Comparison of ENCODE assay signal across 18 cellular contexts in the genomic region with DNA sequence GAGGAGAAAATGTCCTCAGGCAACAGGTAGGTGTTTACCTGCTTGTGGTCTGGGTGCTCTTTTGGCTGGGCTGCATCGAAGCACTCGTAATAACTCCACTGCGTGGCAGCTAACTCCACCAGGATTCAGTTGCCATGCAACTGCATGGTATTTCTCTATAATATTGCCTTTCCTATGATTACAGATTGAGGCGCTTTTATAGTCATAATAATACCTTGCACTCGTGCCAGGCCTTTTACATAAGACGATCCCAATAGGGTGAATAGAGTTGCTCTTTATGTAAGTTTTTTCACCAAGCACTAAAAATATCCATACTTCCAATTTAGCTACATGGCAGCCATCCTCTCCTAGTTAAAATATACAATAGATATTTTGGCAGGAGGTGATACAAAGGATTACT.
"Had no signal": no experiment of that assay in that cellular context is flagged by ENCODE, and none has a peak within 500 bp of the region (broad histone marks: within the 10 kb centered on the region; RNA-seq: fewer than 3 reads in every experiment).

No MANE protein-coding gene starts in this region.

- ATAC-seq: activated naive CD8-positive, alpha-beta T cell treated with anti-CD3 and anti-CD28 coated beads, Interleukin-2, amount 50 U/mL, for 24 hours; activated T-helper 17 cell treated with anti-CD3 and anti-CD28 coated beads, Interleukin-2, amount 50 U/mL, for 72 hours; heart left ventricle; naive thymus-derived CD8-positive, alpha-beta T cell; stimulated activated memory B cell treated with anti-CD40 and anti-IgM and Interleukin-4, amounts not matched to agents 10 μg/mL and 1 μg/mL and 100 μg/mL, for 72 hours had no signal

- H3K4me3 Mint-ChIP-seq: activated naive CD8-positive, alpha-beta T cell treated with anti-CD3 and anti-CD28 coated beads, Interleukin-2, amount 50 U/mL, for 24 hours; activated T-helper 17 cell treated with anti-CD3 and anti-CD28 coated beads, Interleukin-2, amount 50 U/mL, for 72 hours; dendritic cell treated with granulocyte-macrophage colony-stimulating factor and Interleukin-4, amounts not matched to agents 40 ng/mL and 50 ng/mL, for 4 days; immature natural killer cell; naive thymus-derived CD8-positive, alpha-beta T cell; stimulated activated memory B cell treated with anti-CD40 and anti-IgM and Interleukin-4, amounts not matched to agents 10 μg/mL and 1 μg/mL and 100 μg/mL, for 72 hours had no signal

- H3K4me1 Mint-ChIP-seq: activated naive CD8-positive, alpha-beta T cell treated with anti-CD3 and anti-CD28 coated beads, Interleukin-2, amount 50 U/mL, for 24 hours; activated T-helper 17 cell treated with anti-CD3 and anti-CD28 coated beads, Interleukin-2, amount 50 U/mL, for 72 hours; immature natural killer cell; naive thymus-derived CD8-positive, alpha-beta T cell; stimulated activated memory B cell treated with anti-CD40 and anti-IgM and Interleukin-4, amounts not matched to agents 10 μg/mL and 1 μg/mL and 100 μg/mL, for 72 hours had no signal

- H3K27me3 Mint-ChIP-seq: dendritic cell treated with granulocyte-macrophage colony-stimulating factor and Interleukin-4, amounts not matched to agents 40 ng/mL and 50 ng/mL, for 4 days; stimulated activated memory B cell treated with anti-CD40 and anti-IgM and Interleukin-4, amounts not matched to agents 10 μg/mL and 1 μg/mL and 100 μg/mL, for 72 hours had no signal

- DNase-seq: activated CD4-positive, alpha-beta T cell treated with anti-CD3 and anti-CD28 coated beads for 1 hour; activated CD4-positive, alpha-beta T cell treated with anti-CD3 and anti-CD28 coated beads, Interleukin-2, amount 50 U/mL, for 4 hours; activated naive CD4-positive, alpha-beta T cell treated with Interleukin-2 at 50 U/mL for 16 hours; activated naive CD8-positive, alpha-beta T cell treated with anti-CD3 and anti-CD28 coated beads, Interleukin-2, amount 50 U/mL, for 24 hours; aorta; cerebellar nuclear complex; effector memory CD4-positive, alpha-beta T cell; foreskin melanocyte; heart left ventricle; immature natural killer cell; mesenchymal stem cell; naive thymus-derived CD8-positive, alpha-beta T cell; retina; stimulated activated CD4-positive, alpha-beta T cell treated with anti-CD3 and anti-CD28 coated beads, Interleukin-2, amount 100 ng/mL, for 48 hours; thyroid gland had no signal

- H3K9me3 Mint-ChIP-seq: activated naive CD8-positive, alpha-beta T cell treated with anti-CD3 and anti-CD28 coated beads, Interleukin-2, amount 50 U/mL, for 24 hours; activated T-helper 17 cell treated with anti-CD3 and anti-CD28 coated beads, Interleukin-2, amount 50 U/mL, for 72 hours; stimulated activated memory B cell treated with anti-CD40 and anti-IgM and Interleukin-4, amounts not matched to agents 10 μg/mL and 1 μg/mL and 100 μg/mL, for 72 hours had no signal

- H3K27ac Mint-ChIP-seq: activated naive CD8-positive, alpha-beta T cell treated with anti-CD3 and anti-CD28 coated beads, Interleukin-2, amount 50 U/mL, for 24 hours; activated T-helper 17 cell treated with anti-CD3 and anti-CD28 coated beads, Interleukin-2, amount 50 U/mL, for 72 hours; dendritic cell treated with granulocyte-macrophage colony-stimulating factor and Interleukin-4, amounts not matched to agents 40 ng/mL and 50 ng/mL, for 4 days; immature natural killer cell; stimulated activated memory B cell treated with anti-CD40 and anti-IgM and Interleukin-4, amounts not matched to agents 10 μg/mL and 1 μg/mL and 100 μg/mL, for 72 hours had no signal

- H3K36me3 Mint-ChIP-seq: immature natural killer cell; naive thymus-derived CD8-positive, alpha-beta T cell; stimulated activated memory B cell treated with anti-CD40 and anti-IgM and Interleukin-4, amounts not matched to agents 10 μg/mL and 1 μg/mL and 100 μg/mL, for 72 hours had no signal

- H3K27ac ChIP-seq: heart left ventricle, thyroid gland had no signal
